2 cellular contexts compared by ENCODE assay signal in the genomic region with DNA sequence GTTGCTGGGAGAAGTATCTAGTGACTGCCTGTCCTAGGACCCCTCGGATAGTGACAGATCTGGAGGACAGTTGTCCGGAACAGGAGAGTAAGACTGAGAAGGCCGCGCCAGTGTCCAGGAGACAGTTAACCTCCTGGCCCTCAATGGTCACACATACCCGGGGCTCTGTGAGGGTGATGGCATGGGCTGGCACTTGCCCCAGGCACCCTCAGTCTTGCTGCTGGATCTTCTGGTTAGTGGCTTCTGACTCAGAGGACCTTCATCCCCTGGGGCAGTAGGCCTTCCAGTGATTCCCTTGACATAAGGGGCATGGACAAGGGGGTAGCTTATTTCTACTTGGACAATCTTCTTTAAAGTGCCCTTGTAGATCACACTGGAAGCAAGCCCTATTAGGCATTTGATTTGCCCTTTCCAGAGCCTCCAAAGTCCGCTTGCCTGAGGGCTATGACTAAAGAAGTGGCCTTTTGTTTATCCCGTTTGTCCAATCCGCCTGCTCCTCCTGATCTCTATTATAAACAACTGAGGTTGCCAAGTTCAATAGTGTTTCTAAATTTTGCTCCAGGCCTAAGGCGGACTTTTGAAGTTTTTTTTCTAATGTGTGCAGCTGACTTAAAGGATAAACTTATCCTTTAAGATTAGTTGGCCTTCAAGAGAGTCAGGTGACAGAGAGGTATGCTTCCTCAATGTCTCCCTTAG.
TF ChIP-seq lines count a peak whose summit lies in the region.
"Not testable (repeated sequence)": the region's sequence is repeated elsewhere in the genome, so short reads cannot be mapped to it uniquely, and the experiment has no call there.

No MANE protein-coding gene starts in this region.

TF ChIP-seq in IMR-90, 13 proteins besides CTCF, POLR2A, EP300 and RAD21:
- peak; percentile 33; the same call in 1 of the 2 replicates for TF ChIP-seq FOS (IDR thresholded peaks at IDR 0.05; ENCODE audit: low read depth, low read length)
- TF ChIP-seq BHLHE40 (IDR thresholded peaks at IDR 0.05; ENCODE audit: low read depth, low read length): peak; percentile 65
- TF ChIP-seq CEBPB (IDR thresholded peaks at IDR 0.05; ENCODE audit: low read depth, low read length): 0 out of 2 replicates have a peak, but pooled peaks have one; percentile 16

TF ChIP-seq in HepG2, 621 proteins besides CTCF, POLR2A, EP300 and RAD21:
- TF ChIP-seq TCF7L2 (IDR thresholded peaks at IDR 0.05; ENCODE audit: low read depth, low read length): 0 out of 2 replicates have a peak, but pooled peaks have one; percentile 48
- peak; percentile 82 for TF ChIP-seq MEF2D (CRISPR knock-in tag; IDR thresholded peaks at IDR 0.05)
- TF ChIP-seq SRF (IDR thresholded peaks at IDR 0.05; ENCODE audit: low read depth, low read length): peak; percentile 66; the same call in 1 of the 2 replicates
- TF ChIP-seq, protein P1, sequence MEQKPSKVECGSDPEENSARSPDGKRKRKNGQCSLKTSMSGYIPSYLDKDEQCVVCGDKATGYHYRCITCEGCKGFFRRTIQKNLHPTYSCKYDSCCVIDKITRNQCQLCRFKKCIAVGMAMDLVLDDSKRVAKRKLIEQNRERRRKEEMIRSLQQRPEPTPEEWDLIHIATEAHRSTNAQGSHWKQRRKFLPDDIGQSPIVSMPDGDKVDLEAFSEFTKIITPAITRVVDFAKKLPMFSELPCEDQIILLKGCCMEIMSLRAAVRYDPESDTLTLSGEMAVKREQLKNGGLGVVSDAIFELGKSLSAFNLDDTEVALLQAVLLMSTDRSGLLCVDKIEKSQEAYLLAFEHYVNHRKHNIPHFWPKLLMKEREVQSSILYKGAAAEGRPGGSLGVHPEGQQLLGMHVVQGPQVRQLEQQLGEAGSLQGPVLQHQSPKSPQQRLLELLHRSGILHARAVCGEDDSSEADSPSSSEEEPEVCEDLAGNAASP (CRISPR knock-in tag; IDR thresholded peaks at IDR 0.05; ENCODE audit: borderline replicate concordance): 0 out of 2 replicates have a peak, but pooled peaks have one; percentile 17
- peak; percentile 46; the same call in 1 of the 2 replicates for TF ChIP-seq RXRB (CRISPR knock-in tag; IDR thresholded peaks at IDR 0.05; ENCODE audit: borderline replicate concordance)
- TF ChIP-seq MIER3 (CRISPR knock-in tag; IDR thresholded peaks at IDR 0.05; ENCODE audit: borderline replicate concordance): 0 out of 2 replicates have a peak, but pooled peaks have one; percentile 18
- TF ChIP-seq NFYC (CRISPR knock-in tag; IDR thresholded peaks at IDR 0.05): peak; percentile 34; the same call in 1 of the 2 replicates
- TF ChIP-seq FOSL2 (CRISPR knock-in tag; IDR thresholded peaks at IDR 0.05): peak; percentile 50; the same call in 1 of the 2 replicates
- TF ChIP-seq CREM (IDR thresholded peaks at IDR 0.05): peak; percentile 45; the same call in 1 of the 2 replicates
- not testable (repeated sequence) for TF ChIP-seq CREM (CRISPR knock-in tag; IDR thresholded peaks at IDR 0.05); LCORL (IDR thresholded peaks at IDR 0.05); SOX6 (IDR thresholded peaks at IDR 0.05); FOXP1 (IDR thresholded peaks at IDR 0.05); HNF4G (CRISPR knock-in tag; IDR thresholded peaks at IDR 0.05; ENCODE audit: borderline replicate concordance, low read depth); SOX13 (IDR thresholded peaks at IDR 0.05); FOXA1 (IDR thresholded peaks at IDR 0.05)
- TF ChIP-seq THAP11 (CRISPR knock-in tag; IDR thresholded peaks at IDR 0.05): peak; percentile 38; the same call in 1 of the 2 replicates
- 0 out of 2 replicates have a peak, but pooled peaks have one; percentile 38 for TF ChIP-seq LCORL (CRISPR knock-in tag; IDR thresholded peaks at IDR 0.05)
- peak; percentile 33; the same call in 1 of the 2 replicates for TF ChIP-seq SAP130 (CRISPR knock-in tag; IDR thresholded peaks at IDR 0.05; ENCODE audit: low read depth)
- peak; percentile 52; the same call in 1 of the 2 replicates for TF ChIP-seq HMG20A (CRISPR knock-in tag; IDR thresholded peaks at IDR 0.05; ENCODE audit: borderline replicate concordance)
- peak; percentile 82 for TF ChIP-seq SOX6 (CRISPR knock-in tag; IDR thresholded peaks at IDR 0.05)
- peak; percentile 59; the same call in 1 of the 2 replicates for TF ChIP-seq PITX1 (CRISPR knock-in tag; IDR thresholded peaks at IDR 0.05)
- TF ChIP-seq BCL6 (CRISPR knock-in tag; IDR thresholded peaks at IDR 0.05): peak; percentile 57
- TF ChIP-seq, protein P2, sequence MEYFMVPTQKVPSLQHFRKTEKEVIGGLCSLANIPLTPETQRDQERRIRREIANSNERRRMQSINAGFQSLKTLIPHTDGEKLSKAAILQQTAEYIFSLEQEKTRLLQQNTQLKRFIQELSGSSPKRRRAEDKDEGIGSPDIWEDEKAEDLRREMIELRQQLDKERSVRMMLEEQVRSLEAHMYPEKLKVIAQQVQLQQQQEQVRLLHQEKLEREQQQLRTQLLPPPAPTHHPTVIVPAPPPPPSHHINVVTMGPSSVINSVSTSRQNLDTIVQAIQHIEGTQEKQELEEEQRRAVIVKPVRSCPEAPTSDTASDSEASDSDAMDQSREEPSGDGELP (IDR thresholded peaks at IDR 0.05; ENCODE audit: borderline replicate concordance, low read depth): peak; percentile 63; the same call in 1 of the 2 replicates
- peak; percentile 83 for TF ChIP-seq TCF7 (IDR thresholded peaks at IDR 0.05; ENCODE audit: low read depth)
- peak; percentile 28 for TF ChIP-seq ASH2L (IDR thresholded peaks at IDR 0.05; ENCODE audit: insufficient read length, low read depth, low read length)
- TF ChIP-seq NFIC (IDR thresholded peaks at IDR 0.05; ENCODE audit: low read length): peak; percentile 85
- TF ChIP-seq FOXP1 (CRISPR knock-in tag; IDR thresholded peaks at IDR 0.05): peak; percentile 67; the same call in 1 of the 2 replicates
- TF ChIP-seq, protein P3, sequence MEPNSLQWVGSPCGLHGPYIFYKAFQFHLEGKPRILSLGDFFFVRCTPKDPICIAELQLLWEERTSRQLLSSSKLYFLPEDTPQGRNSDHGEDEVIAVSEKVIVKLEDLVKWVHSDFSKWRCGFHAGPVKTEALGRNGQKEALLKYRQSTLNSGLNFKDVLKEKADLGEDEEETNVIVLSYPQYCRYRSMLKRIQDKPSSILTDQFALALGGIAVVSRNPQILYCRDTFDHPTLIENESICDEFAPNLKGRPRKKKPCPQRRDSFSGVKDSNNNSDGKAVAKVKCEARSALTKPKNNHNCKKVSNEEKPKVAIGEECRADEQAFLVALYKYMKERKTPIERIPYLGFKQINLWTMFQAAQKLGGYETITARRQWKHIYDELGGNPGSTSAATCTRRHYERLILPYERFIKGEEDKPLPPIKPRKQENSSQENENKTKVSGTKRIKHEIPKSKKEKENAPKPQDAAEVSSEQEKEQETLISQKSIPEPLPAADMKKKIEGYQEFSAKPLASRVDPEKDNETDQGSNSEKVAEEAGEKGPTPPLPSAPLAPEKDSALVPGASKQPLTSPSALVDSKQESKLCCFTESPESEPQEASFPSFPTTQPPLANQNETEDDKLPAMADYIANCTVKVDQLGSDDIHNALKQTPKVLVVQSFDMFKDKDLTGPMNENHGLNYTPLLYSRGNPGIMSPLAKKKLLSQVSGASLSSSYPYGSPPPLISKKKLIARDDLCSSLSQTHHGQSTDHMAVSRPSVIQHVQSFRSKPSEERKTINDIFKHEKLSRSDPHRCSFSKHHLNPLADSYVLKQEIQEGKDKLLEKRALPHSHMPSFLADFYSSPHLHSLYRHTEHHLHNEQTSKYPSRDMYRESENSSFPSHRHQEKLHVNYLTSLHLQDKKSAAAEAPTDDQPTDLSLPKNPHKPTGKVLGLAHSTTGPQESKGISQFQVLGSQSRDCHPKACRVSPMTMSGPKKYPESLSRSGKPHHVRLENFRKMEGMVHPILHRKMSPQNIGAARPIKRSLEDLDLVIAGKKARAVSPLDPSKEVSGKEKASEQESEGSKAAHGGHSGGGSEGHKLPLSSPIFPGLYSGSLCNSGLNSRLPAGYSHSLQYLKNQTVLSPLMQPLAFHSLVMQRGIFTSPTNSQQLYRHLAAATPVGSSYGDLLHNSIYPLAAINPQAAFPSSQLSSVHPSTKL (CRISPR knock-in tag; IDR thresholded peaks at IDR 0.05): peak; percentile 70; the same call in 1 of the 2 replicates
- peak; percentile 28; the same call in 1 of the 2 replicates for TF ChIP-seq HNF4G (IDR thresholded peaks at IDR 0.05; ENCODE audit: borderline replicate concordance, low read depth, low read length)
- TF ChIP-seq HNF4A (CRISPR knock-in tag; IDR thresholded peaks at IDR 0.05): peak; percentile 53
- TF ChIP-seq, protein P4, sequence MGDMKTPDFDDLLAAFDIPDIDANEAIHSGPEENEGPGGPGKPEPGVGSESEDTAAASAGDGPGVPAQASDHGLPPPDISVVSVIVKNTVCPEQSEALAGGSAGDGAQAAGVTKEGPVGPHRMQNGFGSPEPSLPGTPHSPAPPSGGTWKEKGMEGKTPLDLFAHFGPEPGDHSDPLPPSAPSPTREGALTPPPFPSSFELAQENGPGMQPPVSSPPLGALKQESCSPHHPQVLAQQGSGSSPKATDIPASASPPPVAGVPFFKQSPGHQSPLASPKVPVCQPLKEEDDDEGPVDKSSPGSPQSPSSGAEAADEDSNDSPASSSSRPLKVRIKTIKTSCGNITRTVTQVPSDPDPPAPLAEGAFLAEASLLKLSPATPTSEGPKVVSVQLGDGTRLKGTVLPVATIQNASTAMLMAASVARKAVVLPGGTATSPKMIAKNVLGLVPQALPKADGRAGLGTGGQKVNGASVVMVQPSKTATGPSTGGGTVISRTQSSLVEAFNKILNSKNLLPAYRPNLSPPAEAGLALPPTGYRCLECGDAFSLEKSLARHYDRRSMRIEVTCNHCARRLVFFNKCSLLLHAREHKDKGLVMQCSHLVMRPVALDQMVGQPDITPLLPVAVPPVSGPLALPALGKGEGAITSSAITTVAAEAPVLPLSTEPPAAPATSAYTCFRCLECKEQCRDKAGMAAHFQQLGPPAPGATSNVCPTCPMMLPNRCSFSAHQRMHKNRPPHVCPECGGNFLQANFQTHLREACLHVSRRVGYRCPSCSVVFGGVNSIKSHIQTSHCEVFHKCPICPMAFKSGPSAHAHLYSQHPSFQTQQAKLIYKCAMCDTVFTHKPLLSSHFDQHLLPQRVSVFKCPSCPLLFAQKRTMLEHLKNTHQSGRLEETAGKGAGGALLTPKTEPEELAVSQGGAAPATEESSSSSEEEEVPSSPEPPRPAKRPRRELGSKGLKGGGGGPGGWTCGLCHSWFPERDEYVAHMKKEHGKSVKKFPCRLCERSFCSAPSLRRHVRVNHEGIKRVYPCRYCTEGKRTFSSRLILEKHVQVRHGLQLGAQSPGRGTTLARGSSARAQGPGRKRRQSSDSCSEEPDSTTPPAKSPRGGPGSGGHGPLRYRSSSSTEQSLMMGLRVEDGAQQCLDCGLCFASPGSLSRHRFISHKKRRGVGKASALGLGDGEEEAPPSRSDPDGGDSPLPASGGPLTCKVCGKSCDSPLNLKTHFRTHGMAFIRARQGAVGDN (CRISPR knock-in tag; IDR thresholded peaks at IDR 0.05): peak; percentile 18; the same call in 1 of the 2 replicates
- TF ChIP-seq, protein P5, sequence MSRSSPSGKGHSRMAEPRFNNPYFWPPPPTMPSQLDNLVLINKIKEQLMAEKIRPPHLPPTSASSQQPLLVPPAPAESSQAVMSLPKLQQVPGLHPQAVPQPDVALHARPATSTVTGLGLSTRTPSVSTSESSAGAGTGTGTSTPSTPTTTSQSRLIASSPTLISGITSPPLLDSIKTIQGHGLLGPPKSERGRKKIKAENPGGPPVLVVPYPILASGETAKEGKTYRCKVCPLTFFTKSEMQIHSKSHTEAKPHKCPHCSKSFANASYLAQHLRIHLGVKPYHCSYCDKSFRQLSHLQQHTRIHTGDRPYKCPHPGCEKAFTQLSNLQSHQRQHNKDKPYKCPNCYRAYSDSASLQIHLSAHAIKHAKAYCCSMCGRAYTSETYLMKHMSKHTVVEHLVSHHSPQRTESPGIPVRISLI (CRISPR knock-in tag; IDR thresholded peaks at IDR 0.05; ENCODE audit: borderline replicate concordance): peak; percentile 72; the same call in 1 of the 2 replicates
- 0 out of 2 replicates have a peak, but pooled peaks have one; percentile 16 for TF ChIP-seq ZFP90 (CRISPR knock-in tag; IDR thresholded peaks at IDR 0.05; ENCODE audit: borderline replicate concordance)
- TF ChIP-seq SOX13 (CRISPR knock-in tag; conservative IDR thresholded peaks at IDR 0.05 in 1 of 2, IDR thresholded peaks at IDR 0.05 in 1 of 2): peak in 1 of 2 experiments; percentile 74; a peak in 2 of 4 replicates
- TF ChIP-seq ISL2 (CRISPR knock-in tag; IDR thresholded peaks at IDR 0.05): peak; percentile 45; the same call in 1 of the 2 replicates
- peak; percentile 70 for TF ChIP-seq NCOA2 (CRISPR knock-in tag; IDR thresholded peaks at IDR 0.05)
- peak; percentile 56; the same call in 1 of the 2 replicates for TF ChIP-seq HDAC1 (CRISPR knock-in tag; IDR thresholded peaks at IDR 0.05)
- TF ChIP-seq NR2F6 (IDR thresholded peaks at IDR 0.05): peak; percentile 15; the same call in 1 of the 2 replicates
- TF ChIP-seq NR2F6 (CRISPR knock-in tag; IDR thresholded peaks at IDR 0.05): peak; percentile 36; the same call in 1 of the 2 replicates
- TF ChIP-seq GATAD2A (CRISPR knock-in tag; IDR thresholded peaks at IDR 0.05): peak; percentile 61; the same call in 1 of the 2 replicates
- TF ChIP-seq FOXK1 (CRISPR knock-in tag; IDR thresholded peaks at IDR 0.05; ENCODE audit: borderline replicate concordance, low read depth): peak; percentile 30; the same call in 1 of the 2 replicates
- TF ChIP-seq, protein P6, sequence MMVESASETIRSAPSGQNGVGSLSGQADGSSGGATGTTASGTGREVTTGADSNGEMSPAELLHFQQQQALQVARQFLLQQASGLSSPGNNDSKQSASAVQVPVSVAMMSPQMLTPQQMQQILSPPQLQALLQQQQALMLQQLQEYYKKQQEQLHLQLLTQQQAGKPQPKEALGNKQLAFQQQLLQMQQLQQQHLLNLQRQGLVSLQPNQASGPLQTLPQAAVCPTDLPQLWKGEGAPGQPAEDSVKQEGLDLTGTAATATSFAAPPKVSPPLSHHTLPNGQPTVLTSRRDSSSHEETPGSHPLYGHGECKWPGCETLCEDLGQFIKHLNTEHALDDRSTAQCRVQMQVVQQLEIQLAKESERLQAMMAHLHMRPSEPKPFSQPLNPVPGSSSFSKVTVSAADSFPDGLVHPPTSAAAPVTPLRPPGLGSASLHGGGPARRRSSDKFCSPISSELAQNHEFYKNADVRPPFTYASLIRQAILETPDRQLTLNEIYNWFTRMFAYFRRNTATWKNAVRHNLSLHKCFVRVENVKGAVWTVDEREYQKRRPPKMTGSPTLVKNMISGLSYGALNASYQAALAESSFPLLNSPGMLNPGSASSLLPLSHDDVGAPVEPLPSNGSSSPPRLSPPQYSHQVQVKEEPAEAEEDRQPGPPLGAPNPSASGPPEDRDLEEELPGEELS (CRISPR knock-in tag; IDR thresholded peaks at IDR 0.05): peak; percentile 71
- TF ChIP-seq ZFY (CRISPR knock-in tag; IDR thresholded peaks at IDR 0.05): peak; percentile 29; the same call in 1 of the 2 replicates
- 0 out of 2 replicates have a peak, but pooled peaks have one; percentile 30 for TF ChIP-seq ZNF792 (CRISPR knock-in tag; IDR thresholded peaks at IDR 0.05)
- TF ChIP-seq RARA (CRISPR knock-in tag; IDR thresholded peaks at IDR 0.05): peak; percentile 18; the same call in 1 of the 2 replicates
- TF ChIP-seq FOXA1 (CRISPR knock-in tag; IDR thresholded peaks at IDR 0.05): peak; percentile 70
- TF ChIP-seq FOXJ3 (CRISPR knock-in tag; IDR thresholded peaks at IDR 0.05; ENCODE audit: borderline replicate concordance): peak; percentile 71; the same call in 1 of the 2 replicates
- TF ChIP-seq FOXA3 (CRISPR knock-in tag; IDR thresholded peaks at IDR 0.05): peak; percentile 67
- 0 out of 2 replicates have a peak, but pooled peaks have one; percentile 34 for TF ChIP-seq KDM6A (CRISPR knock-in tag; IDR thresholded peaks at IDR 0.05; ENCODE audit: low read depth)
- TF ChIP-seq SOX5 (CRISPR knock-in tag; IDR thresholded peaks at IDR 0.05; ENCODE audit: borderline replicate concordance): peak; percentile 67; the same call in 1 of the 2 replicates
